In genomic region chr13:76316998-76317527, GRCh38 we compare ENCODE assay signal across 18 cellular contexts.
"Had no signal": no experiment of that assay in that cellular context is flagged by ENCODE, and none has a peak within 500 bp of the region (broad histone marks: within the 10 kb centered on the region; RNA-seq: fewer than 3 reads in every experiment).

No MANE protein-coding gene starts in this region.

- H3K4me2 ChIP-seq: hepatocyte had no signal

- H3K4me1 ChIP-seq: colonic mucosa, left ventricle myocardium inferior, lower lobe of right lung, right atrium auricular region had no signal

- H3K79me2 ChIP-seq: hepatocyte had no signal

- H3K27ac Mint-ChIP-seq: memory B cell, nephron had no signal

- DNase-seq: colonic mucosa; dermis blood vessel endothelial cell; foreskin fibroblast; head of caudate nucleus; kidney; left cardiac atrium; left ventricle myocardium inferior; lower lobe of right lung; midbrain; small intestine; stimulated activated CD4-positive, alpha-beta T cell treated with anti-CD3 and anti-CD28 coated beads, Interleukin-2, amount 100 ng/mL, for 48 hours; stimulated activated naive CD4-positive, alpha-beta T cell treated with Interleukin-2 at 50 U/mL for 16 hours; trophoblast cell had no signal

- H3K36me3 Mint-ChIP-seq: memory B cell had no signal

- H3K4me1 Mint-ChIP-seq: memory B cell, nephron had no signal

- H2AFZ ChIP-seq: hepatocyte had no signal

- ATAC-seq: left cardiac atrium, lower lobe of right lung had no signal

- H3K9me3 Mint-ChIP-seq: memory B cell, nephron had no signal

- H3K27me3 ChIP-seq: colonic mucosa, hepatocyte, neutrophil, right atrium auricular region had no signal

- H3K9me3 ChIP-seq: colonic mucosa, neutrophil, right atrium auricular region had no signal

- H3K4me3 ChIP-seq: colonic mucosa, hepatocyte, left ventricle myocardium inferior, lower lobe of right lung, right atrium auricular region had no signal

- H3K27ac ChIP-seq: colonic mucosa, hepatocyte, left ventricle myocardium inferior, lower lobe of right lung, neutrophil, right atrium auricular region had no signal

- FAIRE-seq: kidney had no signal

- H3K27me3 Mint-ChIP-seq: memory B cell had no signal

- H3K36me3 ChIP-seq: colonic mucosa, left ventricle myocardium inferior, lower lobe of right lung, neutrophil, right atrium auricular region had no signal

- H3K4me3 Mint-ChIP-seq: memory B cell, nephron had no signal
